ENCODE assay signal across 15 cellular contexts in genomic region chr3:169591983-169592644, GRCh38.
DNase-seq lines count a peak whose midpoint lies in the region; ATAC-seq and TF ChIP-seq lines count a peak whose summit lies in the region.
"Had no signal": no experiment of that assay in that cellular context is flagged by ENCODE, and none has a peak within 500 bp of the region (broad histone marks: within the 10 kb centered on the region; RNA-seq: fewer than 3 reads in every experiment).

No MANE protein-coding gene starts in this region.

- H3K4me3 ChIP-seq in fibroblast of lung (replicated peaks in 1 of 4; ENCODE audit: control extremely low read depth in 1 of 4, insufficient read depth in 1 of 4, low read depth in 3 of 4, low read length in 4 of 4) (no peak overlapping the region), tibial artery (no peak overlapping the region)
- H3K4me3 ChIP-seq: esophagus muscularis mucosa, SK-N-MC had no signal

- H3K36me3 ChIP-seq in fibroblast of lung (ENCODE audit: control insufficient read depth, insufficient read depth, low read length) (no peaks in the 10 kb centered on the region), tibial artery (no peaks in the 10 kb centered on the region)
- H3K36me3 ChIP-seq: esophagus muscularis mucosa had no signal

- H3K4me1 ChIP-seq in fibroblast of lung (ENCODE audit: control insufficient read depth, extremely low read depth, insufficient read depth, low read length) (no peaks in the 10 kb centered on the region), tibial artery (peaks cover 0 to 8% (median 0%) of the 10 kb centered on the region in 4 donors)

- TF ChIP-seq CTCF in fibroblast of lung (conservative IDR thresholded peaks at IDR 0.05 in 1 of 2, IDR thresholded peaks at IDR 0.05 in 1 of 2; ENCODE audit: low read depth in 1 of 2, low read length in 2 of 2) (no peak), tibial artery (IDR thresholded peaks at IDR 0.05) (no peak), RWPE1 (conservative IDR thresholded peaks at IDR 0.05; ENCODE audit: low read depth) (no peak)

- POLR2A ChIA-PET in RWPE1 (lab: Yijun Ruan, JAX; ENCODE audit: low non-redundant PET) = no interaction called here

- H3K27ac ChIP-seq in fibroblast of lung (ENCODE audit: insufficient read depth, low read length) (no peak overlapping the region), tibial artery (peak overlapping the region; percentile 43 to 51), RWPE1 (no peak overlapping the region)
- H3K27ac ChIP-seq: esophagus muscularis mucosa, HL-60, SK-N-MC had no signal

- no peaks in the 10 kb centered on the region for H3K27me3 ChIP-seq in fibroblast of lung (ENCODE audit: control insufficient read depth, insufficient read depth, low read length)
- H3K27me3 ChIP-seq in tibial artery = no peaks in the 10 kb centered on the region
- H3K27me3 ChIP-seq: esophagus muscularis mucosa had no signal

- no peaks in the 10 kb centered on the region for H4K20me1 ChIP-seq in fibroblast of lung (ENCODE audit: control insufficient read depth, extremely low read depth, insufficient read depth, low read length)

- CTCF ChIA-PET in RWPE1 (lab: Yijun Ruan, JAX) = interaction anchor here (0.7 kb wide), 1 partner anchor 506 kb away, joined by 3 read pairs; no protein-coding TSS in a partner anchor

- peak overlapping the region; percentile 17 for H3K4me2 ChIP-seq in fibroblast of lung (ENCODE audit: extremely low read depth, insufficient read depth, low read length)

- H3K9me3 ChIP-seq in fibroblast of lung (ENCODE audit: control insufficient read depth, insufficient read depth, low read depth, low read length) (no peaks in the 10 kb centered on the region), tibial artery (no peaks in the 10 kb centered on the region)
- H3K9me3 ChIP-seq: esophagus muscularis mucosa had no signal

- H3K9ac ChIP-seq in fibroblast of lung (ENCODE audit: insufficient read depth, low read length) = no peak overlapping the region

- no peaks in the 10 kb centered on the region for H3K79me2 ChIP-seq in fibroblast of lung (ENCODE audit: control insufficient read depth, insufficient read depth, low read length)

- ATAC-seq in GM21390 (IDR thresholded peaks at IDR 0.05; ENCODE audit: unreplicated experiment) = peak; percentile 72
- ATAC-seq in HG03432 (IDR thresholded peaks at IDR 0.05; ENCODE audit: unreplicated experiment) = peak; percentile 73

- intact Hi-C loops in tibial artery (cut with DNase I; ENCODE audit: low total_unique reads) = no loop called here

- DNase-seq in fibroblast of lung (ENCODE audit: low read depth in 2 of 2) (peak; percentile 55 to 69), tibial artery (no peak), hypothalamus (lab: John Stamatoyannopoulos, UW) (no peak), NCI-H510A (lab: John Stamatoyannopoulos, UW) (no peak), RWPE1 (ENCODE audit: low spot score) (no peak)
- DNase-seq: activated CD4-positive, CD25-positive, alpha-beta regulatory T cell treated with anti-CD3 and anti-CD28 coated beads, Interleukin-2, amount 50 U/mL, for 72 hours; activated T-cell treated with anti-CD3 and anti-CD28 coated beads, Interleukin-2, amount 50 U/mL, for 72 hours; caudate nucleus; GOT3; NCI-H526 treated with DMSO at 0.1 percent for 48 hours had no signal

- H2AFZ ChIP-seq in fibroblast of lung (ENCODE audit: low read length) = peak overlapping the region; percentile 22

Comparison
In these comparisons a context has a peak if more than half of its experiments do, and no peak if none do; other contexts are left out.
1. DNase-seq: peak in fibroblast of lung (2 of 2); none in tibial artery (0 of 2), hypothalamus (0 of 51), NCI-H510A (single experiment) and RWPE1 (single experiment).
2. H3K27ac ChIP-seq: peak in tibial artery (2 of 2); none in fibroblast of lung (single experiment) and RWPE1 (single experiment).